Comparison of ENCODE assay signal across 1 cellular context in the genomic region with DNA sequence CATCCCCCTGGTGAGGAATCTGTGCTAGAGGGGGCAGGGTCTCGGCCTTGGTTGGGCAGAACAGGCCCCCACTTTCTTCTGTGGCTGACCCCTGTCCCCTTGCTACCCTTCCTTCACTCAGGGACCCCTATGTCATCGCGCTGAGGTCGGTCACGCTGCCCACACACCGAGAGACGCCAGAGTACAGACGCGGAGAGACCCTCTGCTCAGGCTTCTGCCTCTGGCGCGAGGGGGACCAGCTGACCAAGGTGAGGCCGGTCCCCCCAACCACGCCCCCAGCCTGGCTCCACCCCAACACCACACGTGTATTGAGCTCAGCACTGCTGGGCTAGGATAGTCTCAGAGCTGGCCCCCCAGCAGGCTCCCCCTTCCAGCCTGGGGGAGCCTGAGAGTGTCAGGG.
TF ChIP-seq lines count a peak whose summit lies in the region.

No MANE protein-coding gene starts in this region.

TF ChIP-seq in GM23338, 12 proteins besides CTCF, POLR2A, EP300 and RAD21 (continued from another document):
- TF ChIP-seq, protein P1, sequence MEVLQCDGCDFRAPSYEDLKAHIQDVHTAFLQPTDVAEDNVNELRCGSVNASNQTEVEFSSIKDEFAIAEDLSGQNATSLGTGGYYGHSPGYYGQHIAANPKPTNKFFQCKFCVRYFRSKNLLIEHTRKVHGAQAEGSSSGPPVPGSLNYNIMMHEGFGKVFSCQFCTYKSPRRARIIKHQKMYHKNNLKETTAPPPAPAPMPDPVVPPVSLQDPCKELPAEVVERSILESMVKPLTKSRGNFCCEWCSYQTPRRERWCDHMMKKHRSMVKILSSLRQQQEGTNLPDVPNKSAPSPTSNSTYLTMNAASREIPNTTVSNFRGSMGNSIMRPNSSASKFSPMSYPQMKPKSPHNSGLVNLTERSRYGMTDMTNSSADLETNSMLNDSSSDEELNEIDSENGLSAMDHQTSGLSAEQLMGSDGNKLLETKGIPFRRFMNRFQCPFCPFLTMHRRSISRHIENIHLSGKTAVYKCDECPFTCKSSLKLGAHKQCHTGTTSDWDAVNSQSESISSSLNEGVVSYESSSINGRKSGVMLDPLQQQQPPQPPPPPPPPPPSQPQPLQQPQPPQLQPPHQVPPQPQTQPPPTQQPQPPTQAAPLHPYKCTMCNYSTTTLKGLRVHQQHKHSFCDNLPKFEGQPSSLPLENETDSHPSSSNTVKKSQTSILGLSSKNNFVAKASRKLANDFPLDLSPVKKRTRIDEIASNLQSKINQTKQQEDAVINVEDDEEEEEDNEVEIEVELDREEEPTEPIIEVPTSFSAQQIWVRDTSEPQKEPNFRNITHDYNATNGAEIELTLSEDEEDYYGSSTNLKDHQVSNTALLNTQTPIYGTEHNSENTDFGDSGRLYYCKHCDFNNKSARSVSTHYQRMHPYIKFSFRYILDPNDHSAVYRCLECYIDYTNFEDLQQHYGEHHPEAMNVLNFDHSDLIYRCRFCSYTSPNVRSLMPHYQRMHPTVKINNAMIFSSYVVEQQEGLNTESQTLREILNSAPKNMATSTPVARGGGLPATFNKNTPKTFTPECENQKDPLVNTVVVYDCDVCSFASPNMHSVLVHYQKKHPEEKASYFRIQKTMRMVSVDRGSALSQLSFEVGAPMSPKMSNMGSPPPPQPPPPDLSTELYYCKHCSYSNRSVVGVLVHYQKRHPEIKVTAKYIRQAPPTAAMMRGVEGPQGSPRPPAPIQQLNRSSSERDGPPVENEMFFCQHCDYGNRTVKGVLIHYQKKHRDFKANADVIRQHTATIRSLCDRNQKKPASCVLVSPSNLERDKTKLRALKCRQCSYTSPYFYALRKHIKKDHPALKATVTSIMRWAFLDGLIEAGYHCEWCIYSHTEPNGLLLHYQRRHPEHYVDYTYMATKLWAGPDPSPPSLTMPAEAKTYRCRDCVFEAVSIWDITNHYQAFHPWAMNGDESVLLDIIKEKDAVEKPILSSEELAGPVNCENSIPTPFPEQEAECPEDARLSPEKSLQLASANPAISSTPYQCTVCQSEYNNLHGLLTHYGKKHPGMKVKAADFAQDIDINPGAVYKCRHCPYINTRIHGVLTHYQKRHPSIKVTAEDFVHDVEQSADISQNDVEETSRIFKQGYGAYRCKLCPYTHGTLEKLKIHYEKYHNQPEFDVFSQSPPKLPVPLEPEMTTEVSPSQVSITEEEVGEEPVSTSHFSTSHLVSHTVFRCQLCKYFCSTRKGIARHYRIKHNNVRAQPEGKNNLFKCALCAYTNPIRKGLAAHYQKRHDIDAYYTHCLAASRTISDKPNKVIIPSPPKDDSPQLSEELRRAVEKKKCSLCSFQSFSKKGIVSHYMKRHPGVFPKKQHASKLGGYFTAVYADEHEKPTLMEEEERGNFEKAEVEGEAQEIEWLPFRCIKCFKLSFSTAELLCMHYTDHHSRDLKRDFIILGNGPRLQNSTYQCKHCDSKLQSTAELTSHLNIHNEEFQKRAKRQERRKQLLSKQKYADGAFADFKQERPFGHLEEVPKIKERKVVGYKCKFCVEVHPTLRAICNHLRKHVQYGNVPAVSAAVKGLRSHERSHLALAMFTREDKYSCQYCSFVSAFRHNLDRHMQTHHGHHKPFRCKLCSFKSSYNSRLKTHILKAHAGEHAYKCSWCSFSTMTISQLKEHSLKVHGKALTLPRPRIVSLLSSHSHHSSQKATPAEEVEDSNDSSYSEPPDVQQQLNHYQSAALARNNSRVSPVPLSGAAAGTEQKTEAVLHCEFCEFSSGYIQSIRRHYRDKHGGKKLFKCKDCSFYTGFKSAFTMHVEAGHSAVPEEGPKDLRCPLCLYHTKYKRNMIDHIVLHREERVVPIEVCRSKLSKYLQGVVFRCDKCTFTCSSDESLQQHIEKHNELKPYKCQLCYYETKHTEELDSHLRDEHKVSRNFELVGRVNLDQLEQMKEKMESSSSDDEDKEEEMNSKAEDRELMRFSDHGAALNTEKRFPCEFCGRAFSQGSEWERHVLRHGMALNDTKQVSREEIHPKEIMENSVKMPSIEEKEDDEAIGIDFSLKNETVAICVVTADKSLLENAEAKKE (CRISPR knock-in tag; IDR thresholded peaks at IDR 0.05) = no peak
- TF ChIP-seq ZNF114 (CRISPR knock-in tag; IDR thresholded peaks at IDR 0.05) (no peak), JUNB (IDR thresholded peaks at IDR 0.05; ENCODE audit: unreplicated experiment) (no peak), POLR2AphosphoS5 (IDR thresholded peaks at IDR 0.05; ENCODE audit: low read depth) (no peak)
TF ChIP-seq in GM23338: peak in this region for 0.
